ENCODE assay signal across 26 cellular contexts in the genomic region with DNA sequence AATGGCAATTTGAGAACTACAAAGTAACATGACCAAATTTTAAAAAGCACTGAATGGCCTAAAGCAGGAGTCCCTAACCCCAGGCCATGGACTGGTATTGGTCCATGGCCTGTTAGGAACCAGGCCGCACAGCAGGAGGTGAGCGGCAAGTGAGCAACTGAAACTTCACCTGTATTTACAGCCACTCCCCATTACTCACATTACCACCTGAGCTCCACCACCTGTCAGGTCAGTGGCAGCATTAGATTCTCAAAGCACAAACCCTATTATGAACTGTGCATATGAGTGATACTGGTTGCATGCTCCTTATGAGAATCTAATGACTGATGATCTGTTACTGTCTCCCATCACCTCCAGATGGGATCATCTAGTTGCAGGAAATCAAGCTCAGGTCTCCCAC.
"Had no signal": no experiment of that assay in that cellular context is flagged by ENCODE, and none has a peak within 500 bp of the region (broad histone marks: within the 10 kb centered on the region; RNA-seq: fewer than 3 reads in every experiment).

No MANE protein-coding gene starts in this region.

- H3K4me3 Mint-ChIP-seq: activated CD8-positive, alpha-beta T cell treated with anti-CD3 and anti-CD28 coated beads for 36 hours; activated naive CD8-positive, alpha-beta T cell; activated T-cell treated with anti-CD3 and anti-CD28 coated beads, Interleukin-2, amount 50 U/mL, for 72 hours; mesothelial cell of epicardium; naive B cell; stimulated activated effector memory CD8-positive, alpha-beta T cell treated with anti-CD3 and anti-CD28 coated beads, Interleukin-12 subunit alpha, Interleukin-12 subunit beta, amount 100 ng/mL, for 72 hours; stimulated activated naive CD8-positive, alpha-beta T cell treated with anti-CD3 and anti-CD28 coated beads, Interleukin-15, amount 100 ng/mL, for 72 hours; type B pancreatic cell had no signal

- H3K4me1 ChIP-seq: pancreas, prostate gland, vagina had no signal

- H3K9me3 ChIP-seq: gastroesophageal sphincter, pancreas, prostate gland, vagina had no signal

- H3K4me3 ChIP-seq: gastroesophageal sphincter, hepatocyte, pancreas, prostate gland, skin epidermis, vagina had no signal

- ATAC-seq: activated CD8-positive, alpha-beta T cell treated with anti-CD3 and anti-CD28 coated beads for 36 hours; activated T-cell treated with anti-CD3 and anti-CD28 coated beads, Interleukin-2, amount 50 U/mL, for 72 hours; gastroesophageal sphincter; left ventricle myocardium superior; pancreas; sciatic nerve; stimulated activated effector memory CD8-positive, alpha-beta T cell treated with anti-CD3 and anti-CD28 coated beads, Interleukin-12 subunit alpha, Interleukin-12 subunit beta, amount 100 ng/mL, for 72 hours; stimulated activated naive CD8-positive, alpha-beta T cell treated with anti-CD3 and anti-CD28 coated beads, Interleukin-15, amount 100 ng/mL, for 72 hours had no signal

- H3K4me2 ChIP-seq: hepatocyte had no signal

- H3K9me3 Mint-ChIP-seq: stimulated activated effector memory CD8-positive, alpha-beta T cell treated with anti-CD3 and anti-CD28 coated beads, Interleukin-12 subunit alpha, Interleukin-12 subunit beta, amount 100 ng/mL, for 72 hours had no signal

- DNase-seq: activated CD4-positive, alpha-beta T cell treated with anti-CD3 and anti-CD28 coated beads, Interleukin-2, amount 50 U/mL, for 1 hour; activated CD8-positive, alpha-beta T cell treated with anti-CD3 and anti-CD28 coated beads for 36 hours; activated naive CD4-positive, alpha-beta T cell; activated T-cell treated with anti-CD3 and anti-CD28 coated beads, Interleukin-2, amount 50 U/mL, for 72 hours; anterior cingulate cortex; dermis blood vessel endothelial cell; effector CD4-positive, alpha-beta T cell; islet precursor cell; left ventricle myocardium superior; naive B cell; pancreas; retina; stimulated activated CD4-positive, alpha-beta T cell treated with anti-CD3 and anti-CD28 coated beads, Interleukin-4, amount 100 ng/mL, for 24 hours; stimulated activated naive CD8-positive, alpha-beta T cell treated with anti-CD3 and anti-CD28 coated beads, Interleukin-15, amount 100 ng/mL, for 72 hours; substantia nigra; T-helper 2 cell had no signal

- H2AFZ ChIP-seq: hepatocyte had no signal

- H3K27me3 Mint-ChIP-seq: activated CD8-positive, alpha-beta T cell treated with anti-CD3 and anti-CD28 coated beads for 36 hours; activated naive CD8-positive, alpha-beta T cell; naive B cell; stimulated activated naive CD8-positive, alpha-beta T cell treated with anti-CD3 and anti-CD28 coated beads, Interleukin-15, amount 100 ng/mL, for 72 hours; type B pancreatic cell had no signal

- H3K36me3 ChIP-seq: pancreas, prostate gland, vagina had no signal

- H3K27ac ChIP-seq: gastroesophageal sphincter, hepatocyte, pancreas, prostate gland, skin epidermis, vagina had no signal

- H3K27me3 ChIP-seq: gastroesophageal sphincter, hepatocyte, pancreas, vagina had no signal

- H3K27ac Mint-ChIP-seq: activated CD8-positive, alpha-beta T cell treated with anti-CD3 and anti-CD28 coated beads for 36 hours; activated T-cell treated with anti-CD3 and anti-CD28 coated beads, Interleukin-2, amount 50 U/mL, for 72 hours; mesothelial cell of epicardium; type B pancreatic cell had no signal
